ENCODE assay signal across 10 cellular contexts in genomic region chr1:173195596-173196088, GRCh38. TPM values are rescaled to one million over a fixed set of nuclear protein-coding genes. Genes with fewer than 3 reads are reported as not detected.
A peak's percentile ranks its signal among the peaks of the same experiment; 100 is the strongest.
DNase-seq lines count a peak whose midpoint lies in the region; ATAC-seq and TF ChIP-seq lines count a peak whose summit lies in the region.
"Had no signal": no experiment of that assay in that cellular context is flagged by ENCODE, and none has a peak within 500 bp of the region (broad histone marks: within the 10 kb centered on the region; RNA-seq: fewer than 3 reads in every experiment).

No MANE protein-coding gene starts in this region.

- no peak overlapping the region for H3K4me3 ChIP-seq in Karpas-422 (ENCODE audit: low read length)
- H3K4me3 ChIP-seq in body of pancreas: no peak overlapping the region
- H3K4me3 ChIP-seq: left ventricle myocardium inferior had no signal

- no peaks in the 10 kb centered on the region for H4K20me1 ChIP-seq in Karpas-422 (ENCODE audit: insufficient read depth, low read depth, low read length)

- H3K27ac ChIP-seq in Karpas-422 (ENCODE audit: low read length) (no peak overlapping the region), body of pancreas (no peak overlapping the region)
- H3K27ac ChIP-seq: left ventricle myocardium inferior, VCaP had no signal

- 82 to 86% methylated on average over 5 of the region's 5 CpGs for WGBS in body of pancreas, 2 donors

- H3K27me3 ChIP-seq in Karpas-422 (ENCODE audit: low read length) (no peaks in the 10 kb centered on the region), body of pancreas (no peaks in the 10 kb centered on the region)

- no peaks in the 10 kb centered on the region for H3K79me2 ChIP-seq in Karpas-422 (ENCODE audit: low read length)

- peaks cover 34% of the 10 kb centered on the region for H3K4me1 ChIP-seq in Karpas-422 (ENCODE audit: low read length)
- H3K4me1 ChIP-seq in body of pancreas: peaks cover 6% of the 10 kb centered on the region

- no peak for TF ChIP-seq CTCF in body of pancreas (IDR thresholded peaks at IDR 0.05)

- intact Hi-C loops in body of pancreas (cut with DNase I): no loop called here

- no peaks in the 10 kb centered on the region for H3K36me3 ChIP-seq in Karpas-422 (ENCODE audit: insufficient read depth, low read length)
- no peaks in the 10 kb centered on the region for H3K36me3 ChIP-seq in body of pancreas (replicated peaks in 1 of 2; ENCODE audit: insufficient read depth in 1 of 2, low read depth in 2 of 2)
- H3K36me3 ChIP-seq: left ventricle myocardium inferior had no signal

- TF ChIP-seq POLR2A in body of pancreas (IDR thresholded peaks at IDR 0.05): no peak

- ATAC-seq in GM18907 (IDR thresholded peaks at IDR 0.05; ENCODE audit: unreplicated experiment) (peak; percentile 92), HG02571 (IDR thresholded peaks at IDR 0.05; ENCODE audit: unreplicated experiment) (peak; percentile 85), body of pancreas (no peak)

- no peak overlapping the region for H3K4me2 ChIP-seq in Karpas-422 (ENCODE audit: low read depth, low read length, poor library complexity, severe bottlenecking)

- H2AFZ ChIP-seq in Karpas-422 (ENCODE audit: low read length): 0 out of 2 replicates have a peak overlapping the region, but pooled peaks have one; percentile 17

- DNase-seq in Karpas-422: no peak
- DNase-seq in stimulated activated CD4-positive, alpha-beta T cell treated with anti-CD3 and anti-CD28 coated beads, Interleukin-4, amount 100 ng/mL, for 24 hours: peak; percentile 10
- DNase-seq in NCI-H128 (lab: John Stamatoyannopoulos, UW; ENCODE audit: unreplicated experiment): no peak
- no peak for DNase-seq in body of pancreas
- DNase-seq in SHP77 treated with DMSO at 0.1 percent for 48 hours (lab: John Stamatoyannopoulos, UW): no peak
- DNase-seq in mucosa of gallbladder (ENCODE audit: low spot score): no peak
- DNase-seq: left ventricle myocardium inferior had no signal

- H3K9me3 ChIP-seq in Karpas-422 (ENCODE audit: low read length) (no peaks in the 10 kb centered on the region), body of pancreas (no peaks in the 10 kb centered on the region)
- H3K9me3 ChIP-seq: left ventricle myocardium inferior had no signal

- no peak overlapping the region for H3K9ac ChIP-seq in Karpas-422 (ENCODE audit: low read length)

- no peaks in the 10 kb centered on the region for H3K9me2 ChIP-seq in Karpas-422 (replicated peaks; ENCODE audit: insufficient read depth, low read length)

RNA-seq across cellular contexts. Expression of gene TNFSF4, which starts 11.5 kb away (rescaled TPM):
- 0.26 and 1.2 TPM in 2 replicates for total RNA-seq in Karpas-422 (2014; rRNA removed; shearing (Covaris generic); ENCODE audit: low replicate concordance)
- total RNA-seq in body of pancreas (1 to 10 TPM in 1 of 2 donors, not detected in 1; 1.3 TPM), mucosa of gallbladder (1.5 TPM)
